2 cellular contexts compared by ENCODE assay signal in genomic region chr9:114166103-114166470, GRCh38.
TF ChIP-seq lines count a peak whose summit lies in the region.

No MANE protein-coding gene starts in this region.

TF ChIP-seq in K562, 482 proteins besides CTCF, POLR2A, EP300 and RAD21:
- TF ChIP-seq GTF2E2 (tag; IDR thresholded peaks at IDR 0.05) (no peak), TSC22D4 (tag; IDR thresholded peaks at IDR 0.05) (0 out of 2 replicates have a peak, but pooled peaks have one; percentile 11)

TF ChIP-seq in H1, 55 proteins besides CTCF, POLR2A, EP300 and RAD21:
- no peak for TF ChIP-seq CHD7 (IDR thresholded peaks at IDR 0.05; ENCODE audit: insufficient replicate concordance, low read length)
- TF ChIP-seq ATF2 (IDR thresholded peaks at IDR 0.05; ENCODE audit: low read length): no peak
- TF ChIP-seq POLR2AphosphoS5 (IDR thresholded peaks at IDR 0.05; ENCODE audit: low read depth, low read length): no peak
- no peak for TF ChIP-seq KDM4A (IDR thresholded peaks at IDR 0.05; ENCODE audit: low read depth, low read length, severe bottlenecking)
- TF ChIP-seq MAX (IDR thresholded peaks at IDR 0.05): no peak
- no peak for TF ChIP-seq ASH2L (IDR thresholded peaks at IDR 0.05; ENCODE audit: low read length)
- TF ChIP-seq GTF2F1 (IDR thresholded peaks at IDR 0.05; ENCODE audit: borderline replicate concordance, low read depth, low read length): no peak
- no peak for TF ChIP-seq GABPA (IDR thresholded peaks at IDR 0.05; ENCODE audit: borderline replicate concordance, insufficient read depth, low read length)
- TF ChIP-seq BACH1 (IDR thresholded peaks at IDR 0.05; ENCODE audit: low read length): no peak
- TF ChIP-seq CREB1 (IDR thresholded peaks at IDR 0.05): no peak
- TF ChIP-seq FOSL1 (IDR thresholded peaks at IDR 0.05; ENCODE audit: insufficient read depth, low read depth, low read length): no peak
- no peak for TF ChIP-seq SIRT6 (IDR thresholded peaks at IDR 0.05; ENCODE audit: low read length)
- no peak for TF ChIP-seq SRF (IDR thresholded peaks at IDR 0.05; ENCODE audit: low read depth, low read length)
- no peak for TF ChIP-seq TAF7 (optimal IDR thresholded peaks at IDR 0.05; ENCODE audit: borderline replicate concordance, low read depth, low read length)
- no peak for TF ChIP-seq EZH2 (IDR thresholded peaks at IDR 0.05; ENCODE audit: low read depth, low read length, severe bottlenecking)
- no peak for TF ChIP-seq BRCA1 (IDR thresholded peaks at IDR 0.05; ENCODE audit: low read depth, low read length)
- no peak for TF ChIP-seq PHF8 (conservative IDR thresholded peaks at IDR 0.05; ENCODE audit: low read depth, low read length)
- no peak for TF ChIP-seq TBP (IDR thresholded peaks at IDR 0.05; ENCODE audit: low read depth, low read length)
TF ChIP-seq in H1: peak in this region for 0.
